In genomic region chr10:3054816-3055202, GRCh38 we compare ENCODE assay signal across 19 cellular contexts. TPM values are rescaled to one million over a fixed set of nuclear protein-coding genes. Genes with fewer than 3 reads are reported as not detected.
A peak's percentile ranks its signal among the peaks of the same experiment; 100 is the strongest.
DNase-seq lines count a peak whose midpoint lies in the region; ATAC-seq and TF ChIP-seq lines count a peak whose summit lies in the region.
"Had no signal": no experiment of that assay in that cellular context is flagged by ENCODE, and none has a peak within 500 bp of the region (broad histone marks: within the 10 kb centered on the region; RNA-seq: fewer than 3 reads in every experiment).

No MANE protein-coding gene starts in this region.

- peak overlapping the region; percentile 53 for H3K14ac ChIP-seq in trophoblast cell (ENCODE audit: low read length)

- H3K23ac ChIP-seq in trophoblast cell (ENCODE audit: low read length) = no peak overlapping the region

- no CpG with 5 or more reads among the region's 1 CpG for WGBS in trophoblast cell (ENCODE audit: extremely low coverage, insufficient coverage, insufficient read length)

- H3K9ac ChIP-seq in trophoblast cell (ENCODE audit: low read length) = no peak overlapping the region

- peaks cover 32% of the 10 kb centered on the region for H3K79me1 ChIP-seq in trophoblast cell (ENCODE audit: low read length)

- TF ChIP-seq CTCF in Caco-2 (IDR thresholded peaks at IDR 0.05; ENCODE audit: insufficient read depth in 1 of 2, low read depth in 1 of 2, low read length in 1 of 2, severe bottlenecking in 1 of 2, unreplicated experiment in 1 of 2) = no peak
- no peak for TF ChIP-seq CTCF in fibroblast of the aortic adventitia (IDR thresholded peaks at IDR 0.05; ENCODE audit: insufficient read depth, low read length)

- H3K4me1 Mint-ChIP-seq in Caco-2 (ENCODE audit: low read depth, unreplicated experiment) = peaks cover 25% of the 10 kb centered on the region
- H3K4me1 Mint-ChIP-seq: activated naive CD4-positive, alpha-beta T cell treated with anti-CD3 and anti-CD28 coated beads, Interleukin-2, amount 10 ng/mL, durations not matched to agents 7 days and 5 days; CD4-positive, CD25-positive, alpha-beta regulatory T cell had no signal

- POLR2A ChIA-PET in Caco-2 (lab: Charles Lee) = interaction anchor here (1.4 kb wide), 1 partner anchor 118 kb away, joined by 5 read pairs; the partner anchor contains the start of gene PITRM1

- no peaks in the 10 kb centered on the region for H3K36me3 ChIP-seq in Caco-2 (ENCODE audit: control insufficient read depth, insufficient read depth, low read length)
- H3K36me3 ChIP-seq in trophoblast cell (ENCODE audit: control insufficient read depth in 1 of 2, insufficient read depth in 2 of 2, low read length in 2 of 2) = no peaks in the 10 kb centered on the region
- H3K36me3 ChIP-seq: spleen, WERI-Rb-1 had no signal

- H3K4ac ChIP-seq in trophoblast cell (ENCODE audit: low read depth, low read length) = no peak overlapping the region

- no peaks in the 10 kb centered on the region for H3K9me3 Mint-ChIP-seq in Caco-2 (ENCODE audit: unreplicated experiment)
- H3K9me3 Mint-ChIP-seq: activated CD4-positive, alpha-beta memory T cell treated with anti-CD3 and anti-CD28 coated beads, Interleukin-2, amount 10 ng/mL, durations not matched to agents 7 days and 5 days; activated naive CD4-positive, alpha-beta T cell treated with anti-CD3 and anti-CD28 coated beads, Interleukin-2, amount 10 ng/mL, durations not matched to agents 7 days and 5 days had no signal

- H3K4me1 ChIP-seq in Caco-2 (peaks cover 54% of the 10 kb centered on the region), trophoblast cell (ENCODE audit: control insufficient read depth in 1 of 2, insufficient read depth in 2 of 2, low read length in 2 of 2) (peaks cover 12 to 31% of the 10 kb centered on the region in 2 experiments)
- H3K4me1 ChIP-seq: spleen had no signal

- H4K12ac ChIP-seq in trophoblast cell (ENCODE audit: low read depth, low read length) = no peak overlapping the region

- no peak for DNase-seq in Caco-2
- peak; percentile 33 for DNase-seq in fibroblast of the aortic adventitia (ENCODE audit: low read depth)
- DNase-seq in trophoblast cell = peak; percentile 12 to 49
- no peak for DNase-seq in HPDE6-E6E7 (ENCODE audit: extremely low spot score)
- DNase-seq in NCI-H187 (lab: John Stamatoyannopoulos, UW) = no peak
- DNase-seq in NOMO-1 treated with DMSO at 0.1 percent for 48 hours (lab: John Stamatoyannopoulos, UW; ENCODE audit: unreplicated experiment) = no peak
- no peak for DNase-seq in DMS79 treated with DMSO at 0.1 percent for 48 hours (lab: John Stamatoyannopoulos, UW)
- DNase-seq: activated CD4-positive, alpha-beta memory T cell treated with anti-CD3 and anti-CD28 coated beads, Interleukin-2, amount 10 ng/mL, durations not matched to agents 7 days and 5 days; activated naive CD4-positive, alpha-beta T cell treated with anti-CD3 and anti-CD28 coated beads, Interleukin-2, amount 10 ng/mL, durations not matched to agents 7 days and 5 days; CD4-positive, CD25-positive, alpha-beta regulatory T cell; NCI-H146; NCI-H2171 treated with DMSO at 0.1 percent for 48 hours; SHP77 treated with DMSO at 0.1 percent for 48 hours; spleen; stimulated activated CD8-positive, alpha-beta memory T cell treated with anti-CD3 and anti-CD28 coated beads, Interleukin-4, amount 100 ng/mL, for 48 hours; T-helper 17 cell; WERI-Rb-1 had no signal

- peak overlapping the region; percentile 97 for H3K27ac ChIP-seq in trophoblast cell (ENCODE audit: low read depth, low read length)
- H3K27ac ChIP-seq: spleen, WERI-Rb-1 had no signal

- H3K27me3 Mint-ChIP-seq in Caco-2 (ENCODE audit: insufficient read depth, unreplicated experiment) = no peaks in the 10 kb centered on the region

- H2BK12ac ChIP-seq in trophoblast cell (ENCODE audit: low read length) = peak overlapping the region; percentile 59

- peaks cover 2% of the 10 kb centered on the region for H3K79me2 ChIP-seq in trophoblast cell (ENCODE audit: control insufficient read depth, insufficient read depth, low read length, poor library complexity)

- H2AK5ac ChIP-seq in trophoblast cell (ENCODE audit: low read length) = no peak overlapping the region

- TSS peak; percentile 75 for BruUV-seq in Caco-2 (replicated peaks; lab: Mats Ljungman, UMichigan)

- peak overlapping the region; percentile 53 for H4K8ac ChIP-seq in trophoblast cell (ENCODE audit: low read depth, low read length)

- H4K91ac ChIP-seq in trophoblast cell (ENCODE audit: low read depth, low read length) = peak overlapping the region; percentile 72

- no peak overlapping the region for H3K4me3 ChIP-seq in Caco-2 (ENCODE audit: low read depth, low read length)
- H3K4me3 ChIP-seq in fibroblast of the aortic adventitia (ENCODE audit: low read depth, low read length) = no peak overlapping the region
- H3K4me3 ChIP-seq in trophoblast cell (ENCODE audit: low read depth, low read length) = no peak overlapping the region
- H3K4me3 ChIP-seq: spleen had no signal

- peak overlapping the region; percentile 39 for H3K18ac ChIP-seq in trophoblast cell (ENCODE audit: low read length)

- CTCF ChIA-PET in Caco-2 (lab: Charles Lee) = no interaction called here

- peak overlapping the region; percentile 80 for H3K27ac Mint-ChIP-seq in Caco-2 (ENCODE audit: unreplicated experiment)
- H3K27ac Mint-ChIP-seq: activated CD4-positive, alpha-beta memory T cell treated with anti-CD3 and anti-CD28 coated beads, Interleukin-2, amount 10 ng/mL, durations not matched to agents 7 days and 5 days; activated naive CD4-positive, alpha-beta T cell treated with anti-CD3 and anti-CD28 coated beads, Interleukin-2, amount 10 ng/mL, durations not matched to agents 7 days and 5 days; IgD-negative memory B cell; T-helper 17 cell had no signal

- peak overlapping the region; percentile 88 for H2BK5ac ChIP-seq in trophoblast cell (ENCODE audit: low read depth, low read length, poor library complexity)

- intact Hi-C loops in Caco-2 (cut with micrococcal nuclease; ENCODE audit: unreplicated experiment) = loop anchor here (1.0 kb wide), 1 partner anchor 39 kb away; no protein-coding TSS in a partner anchor

- no peak overlapping the region for H2AFZ ChIP-seq in trophoblast cell (ENCODE audit: insufficient read depth, low read length, poor library complexity)

- H3K4me3 Mint-ChIP-seq in Caco-2 (ENCODE audit: unreplicated experiment) = peak overlapping the region; percentile 41
- H3K4me3 Mint-ChIP-seq: activated CD4-positive, alpha-beta memory T cell treated with anti-CD3 and anti-CD28 coated beads, Interleukin-2, amount 10 ng/mL, durations not matched to agents 7 days and 5 days; activated naive CD4-positive, alpha-beta T cell treated with anti-CD3 and anti-CD28 coated beads, Interleukin-2, amount 10 ng/mL, durations not matched to agents 7 days and 5 days; CD4-positive, CD25-positive, alpha-beta regulatory T cell; T-helper 17 cell had no signal

- ATAC-seq in SK-N-SH treated with all-trans-retinoic acid at 6 μM for 48 hours = peak; percentile 73
- ATAC-seq: T-helper 17 cell had no signal

- no peaks in the 10 kb centered on the region for H3K9me3 ChIP-seq in Caco-2
- no peaks in the 10 kb centered on the region for H3K9me3 ChIP-seq in trophoblast cell (ENCODE audit: insufficient read depth, low read depth, low read length)

- H3K36me3 Mint-ChIP-seq in Caco-2 (ENCODE audit: insufficient read depth, unreplicated experiment) = no peaks in the 10 kb centered on the region
- H3K36me3 Mint-ChIP-seq: activated naive CD4-positive, alpha-beta T cell treated with anti-CD3 and anti-CD28 coated beads, Interleukin-2, amount 10 ng/mL, durations not matched to agents 7 days and 5 days; CD4-positive, CD25-positive, alpha-beta regulatory T cell; IgD-negative memory B cell had no signal

- H3K4me2 ChIP-seq in trophoblast cell (ENCODE audit: low read length) = no peak overlapping the region

- H2BK120ac ChIP-seq in trophoblast cell (ENCODE audit: insufficient read depth, low read length, poor library complexity) = peak overlapping the region; percentile 83

- H3K27me3 ChIP-seq in Caco-2 (replicated peaks; ENCODE audit: control insufficient read depth, insufficient read depth, low read length) (no peaks in the 10 kb centered on the region), trophoblast cell (ENCODE audit: insufficient read depth, low read length) (no peaks in the 10 kb centered on the region)

TF ChIP-seq in SK-N-SH treated with all-trans-retinoic acid at 6 μM for 48 hours, 23 proteins besides CTCF, POLR2A, EP300 and RAD21 (continues in another document):
- TF ChIP-seq ESRRG (CRISPR knock-in tag; IDR thresholded peaks at IDR 0.05) (no peak), TCF4 (CRISPR knock-in tag; IDR thresholded peaks at IDR 0.05; ENCODE audit: borderline replicate concordance) (no peak), ZNF565 (CRISPR knock-in tag; conservative IDR thresholded peaks at IDR 0.05; ENCODE audit: low read depth) (no peak), ZFP30 (CRISPR knock-in tag; IDR thresholded peaks at IDR 0.05) (no peak), GLIS3 (CRISPR knock-in tag; IDR thresholded peaks at IDR 0.05) (no peak), POU6F1 (CRISPR knock-in tag; IDR thresholded peaks at IDR 0.05; ENCODE audit: borderline replicate concordance, low read depth) (no peak), CSDC2 (CRISPR knock-in tag; IDR thresholded peaks at IDR 0.05) (no peak)

RNA-seq across cellular contexts. Expression of gene PFKP, which starts 12.5 kb away (rescaled TPM):
- total RNA-seq in Caco-2 (2022) = 218 and 234 TPM in 2 replicates
- 39.1 and 111 TPM in 2 replicates for total RNA-seq in fibroblast of the aortic adventitia (ENCODE audit: low replicate concordance)
- polyA plus RNA-seq in trophoblast cell (2013) = 229 and 243 TPM in 2 replicates

Comparison
In these comparisons a context has a peak if more than half of its experiments do, and no peak if none do; other contexts are left out.
1. DNase-seq: peak in fibroblast of the aortic adventitia (single experiment) and trophoblast cell (2 of 2); none in Caco-2 (0 of 2), HPDE6-E6E7 (single experiment), NCI-H187 (0 of 2), NOMO-1 treated with DMSO at 0.1 percent for 48 hours (single experiment) and DMS79 treated with DMSO at 0.1 percent for 48 hours (single experiment).